1 cellular context compared by ENCODE assay signal in the genomic region with DNA sequence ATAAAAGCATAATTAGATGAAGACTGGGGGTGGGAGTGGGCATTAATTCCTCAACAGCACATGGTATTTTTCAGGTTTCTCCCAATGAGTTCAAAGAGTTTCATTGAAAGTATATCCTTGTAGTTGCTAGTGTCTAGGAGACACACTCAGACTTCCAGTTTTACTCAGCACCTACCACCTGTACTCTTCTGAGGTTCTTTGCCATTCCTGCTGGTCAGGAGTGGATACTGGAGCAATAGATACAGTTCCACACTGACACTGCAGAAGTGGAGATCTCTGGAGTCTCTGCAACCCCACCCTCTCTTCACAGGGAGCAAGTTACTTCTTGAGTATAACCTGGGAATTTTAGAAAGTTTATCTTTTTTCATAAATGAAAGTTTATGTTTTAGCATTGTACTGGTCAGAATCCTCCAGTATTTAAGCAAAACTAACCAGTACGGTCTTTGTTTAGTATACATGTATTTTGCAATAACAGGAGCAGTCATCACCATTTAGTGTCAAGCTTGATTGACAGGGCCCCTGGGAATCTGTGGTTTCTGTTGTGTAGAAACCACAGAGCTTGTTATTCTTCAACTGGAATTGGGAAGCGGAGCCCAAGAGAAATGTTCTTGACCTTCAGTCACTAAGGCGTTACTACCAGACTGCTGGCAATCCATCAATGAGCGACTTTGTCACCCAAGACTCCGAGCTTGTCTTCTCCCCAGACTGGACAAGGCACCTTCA.
TF ChIP-seq lines count a peak whose summit lies in the region.

No MANE protein-coding gene starts in this region.

TF ChIP-seq in H1, 55 proteins besides CTCF, POLR2A, EP300 and RAD21 (continued from another document):
- TF ChIP-seq, protein P1, sequence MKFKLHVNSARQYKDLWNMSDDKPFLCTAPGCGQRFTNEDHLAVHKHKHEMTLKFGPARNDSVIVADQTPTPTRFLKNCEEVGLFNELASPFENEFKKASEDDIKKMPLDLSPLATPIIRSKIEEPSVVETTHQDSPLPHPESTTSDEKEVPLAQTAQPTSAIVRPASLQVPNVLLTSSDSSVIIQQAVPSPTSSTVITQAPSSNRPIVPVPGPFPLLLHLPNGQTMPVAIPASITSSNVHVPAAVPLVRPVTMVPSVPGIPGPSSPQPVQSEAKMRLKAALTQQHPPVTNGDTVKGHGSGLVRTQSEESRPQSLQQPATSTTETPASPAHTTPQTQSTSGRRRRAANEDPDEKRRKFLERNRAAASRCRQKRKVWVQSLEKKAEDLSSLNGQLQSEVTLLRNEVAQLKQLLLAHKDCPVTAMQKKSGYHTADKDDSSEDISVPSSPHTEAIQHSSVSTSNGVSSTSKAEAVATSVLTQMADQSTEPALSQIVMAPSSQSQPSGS (IDR thresholded peaks at IDR 0.05; ENCODE audit: low read length) = no peak
- TF ChIP-seq HDAC6 (IDR thresholded peaks at IDR 0.05; ENCODE audit: low read depth, low read length) = no peak
- no peak for TF ChIP-seq TCF12 (IDR thresholded peaks at IDR 0.05; ENCODE audit: low read depth, low read length)
- no peak for TF ChIP-seq RNF2 (IDR thresholded peaks at IDR 0.05; ENCODE audit: borderline replicate concordance, low read depth, low read length, missing control alignments, poor library complexity, severe bottlenecking)
- no peak for TF ChIP-seq CREB1 (IDR thresholded peaks at IDR 0.05)
- no peak for TF ChIP-seq NRF1 (IDR thresholded peaks at IDR 0.05; ENCODE audit: low read depth, low read length)
- no peak for TF ChIP-seq POU5F1 (IDR thresholded peaks at IDR 0.05; ENCODE audit: low read depth, low read length)
- TF ChIP-seq RFX5 (IDR thresholded peaks at IDR 0.05; ENCODE audit: borderline replicate concordance, low read depth, low read length) = no peak
- TF ChIP-seq GABPA (IDR thresholded peaks at IDR 0.05; ENCODE audit: borderline replicate concordance, insufficient read depth, low read length) = no peak
